In genomic region chr11:67351275-67352005, GRCh38 we compare ENCODE assay signal across 8 cellular contexts. TPM values are rescaled to one million over a fixed set of nuclear protein-coding genes. Genes with fewer than 3 reads are reported as not detected.
DNase-seq lines count a peak whose midpoint lies in the region; ATAC-seq and TF ChIP-seq lines count a peak whose summit lies in the region.

No MANE protein-coding gene starts in this region.

- no peaks in the 10 kb centered on the region for H3K27me3 Mint-ChIP-seq in naive thymus-derived CD8-positive, alpha-beta T cell

- TF ChIP-seq POLR2A in testis (IDR thresholded peaks at IDR 0.05), result no peak

- 51 to 52% methylated on average over 11 of the region's 11 CpGs for WGBS in esophagus, 2 donors
- WGBS in testis, 2 donors, result 50 to 55% methylated on average over 9 to 11 of the region's 11 CpGs

- no peaks in the 10 kb centered on the region for H3K9me3 ChIP-seq in OCI-LY1 (ENCODE audit: low read length)
- no peaks in the 10 kb centered on the region for H3K9me3 ChIP-seq in esophagus (ENCODE audit: control insufficient read depth in 2 of 2, insufficient read depth in 1 of 2, low read depth in 1 of 2, low read length in 1 of 2)
- no peaks in the 10 kb centered on the region for H3K9me3 ChIP-seq in testis

- H4K20me1 ChIP-seq in OCI-LY1 (ENCODE audit: insufficient read depth, low read length), result no peaks in the 10 kb centered on the region

- H3K4me1 ChIP-seq in OCI-LY1 (ENCODE audit: insufficient read depth, low read length, severe bottlenecking) (peaks cover 54% of the 10 kb centered on the region), esophagus (ENCODE audit: control insufficient read depth in 2 of 2, insufficient read depth in 2 of 2, low read length in 1 of 2) (peaks cover under 1 to 29% of the 10 kb centered on the region in 2 donors), testis (peaks cover 39% of the 10 kb centered on the region)

- H3F3A ChIP-seq in OCI-LY1 (ENCODE audit: insufficient read depth, low read length), result no peaks in the 10 kb centered on the region

- H3K79me2 ChIP-seq in OCI-LY1 (ENCODE audit: insufficient read depth, low read length), result no peaks in the 10 kb centered on the region

- intact Hi-C loops in testis (cut with DNase I; ENCODE audit: low total_unique reads), result loop anchor here (5.0 kb wide), 1 partner anchor 36 kb away; no protein-coding TSS in a partner anchor

- H3K27ac ChIP-seq in C4-2B, result 0 out of 2 replicates have a peak overlapping the region, but pooled peaks have one; percentile 16
- H3K27ac ChIP-seq in OCI-LY1 (ENCODE audit: low read depth, low read length, poor library complexity, severe bottlenecking), result peak overlapping the region; percentile 98
- H3K27ac ChIP-seq in esophagus (ENCODE audit: low read depth in 2 of 2, low read length in 1 of 2), result peak overlapping the region; percentile 66 to 87
- H3K27ac ChIP-seq in testis, result peak overlapping the region in 1 of 2 donors; percentile 97

- H3K36me3 ChIP-seq in OCI-LY1 (ENCODE audit: insufficient read depth, low read length) (peaks cover 8% of the 10 kb centered on the region), esophagus (ENCODE audit: control insufficient read depth in 2 of 2, insufficient read depth in 2 of 2, low read length in 1 of 2) (peaks cover 0 to 3% of the 10 kb centered on the region in 2 donors), testis (ENCODE audit: low read depth, missing control alignments) (no peaks in the 10 kb centered on the region)

- H3K4me1 Mint-ChIP-seq in naive thymus-derived CD8-positive, alpha-beta T cell, result peaks cover 23 to 75% (median 62%) of the 10 kb centered on the region in 4 donors

- H2AFZ ChIP-seq in OCI-LY1 (ENCODE audit: low read length), result no peak overlapping the region

- DNase-seq in HK-2 (ENCODE audit: unreplicated experiment) (peak; percentile 59), testis (peak; percentile 62)
- peak; percentile 72 for DNase-seq in activated T-cell treated with anti-CD3 and anti-CD28 coated beads, Interleukin-2, amount 50 U/mL, for 1 hour
- DNase-seq in naive thymus-derived CD8-positive, alpha-beta T cell, result peak; percentile 39 to 76 (median 66)

- no peaks in the 10 kb centered on the region for H3K9me3 Mint-ChIP-seq in naive thymus-derived CD8-positive, alpha-beta T cell

- POLR2A ChIA-PET in naive thymus-derived CD8-positive, alpha-beta T cell (lab: Charles Lee), result interaction anchor here (0.7 to 19.8 kb wide), 20 partner anchors 13 to 154 kb away, joined by 3 to 493 read pairs (median 5); partner anchors contain the start of genes AIP, ANKRD13D, CLCF1 and GRK2

- H3K4me2 ChIP-seq in OCI-LY1 (ENCODE audit: low read length), result peak overlapping the region; percentile 91

- H3K4me3 Mint-ChIP-seq in naive thymus-derived CD8-positive, alpha-beta T cell, result peak overlapping the region; percentile 64 to 100 (median 96)

- ATAC-seq in naive thymus-derived CD8-positive, alpha-beta T cell, result peak in 1 of 2 donors; percentile 8
- no peak for ATAC-seq in HG02840 (IDR thresholded peaks at IDR 0.05; ENCODE audit: low FRiP score, unreplicated experiment)

- H3K36me3 Mint-ChIP-seq in naive thymus-derived CD8-positive, alpha-beta T cell, result no peaks in the 10 kb centered on the region

- H3K4me3 ChIP-seq in OCI-LY1 (ENCODE audit: low read depth, low read length, poor library complexity, severe bottlenecking) (peak overlapping the region; percentile 78), esophagus (ENCODE audit: low read depth in 1 of 2, low read length in 2 of 2) (no peak overlapping the region), testis (no peak overlapping the region)

- H3K9me2 ChIP-seq in OCI-LY1 (ENCODE audit: low read depth, low read length), result no peaks in the 10 kb centered on the region

- H3K27ac Mint-ChIP-seq in naive thymus-derived CD8-positive, alpha-beta T cell, result peak overlapping the region; percentile 92 to 100 (median 96)

- peak overlapping the region; percentile 93; the same call in 1 of the 2 replicates for H3K9ac ChIP-seq in OCI-LY1 (ENCODE audit: low read length)

- no peaks in the 10 kb centered on the region for H3K27me3 ChIP-seq in OCI-LY1 (ENCODE audit: insufficient read depth, low read length)
- no peaks in the 10 kb centered on the region for H3K27me3 ChIP-seq in esophagus (ENCODE audit: control insufficient read depth in 1 of 2, insufficient read depth in 2 of 2, low read length in 2 of 2)
- no peaks in the 10 kb centered on the region for H3K27me3 ChIP-seq in testis

- peak; percentile 97 for TF ChIP-seq CTCF in C4-2B (conservative IDR thresholded peaks at IDR 0.05)
- TF ChIP-seq CTCF in OCI-LY1 (IDR thresholded peaks at IDR 0.05; ENCODE audit: low read length), result peak; percentile 87
- TF ChIP-seq CTCF in testis (IDR thresholded peaks at IDR 0.05), result peak; percentile 83 to 94 (median 90)

RNA-seq across cellular contexts. Expression of gene POLD4, which starts 1.9 kb away (rescaled TPM):
- polyA plus RNA-seq in esophagus (100 to 1,000 TPM; 112 to 114 TPM), testis (ENCODE audit: insufficient read depth, low read depth, low replicate concordance) (54.6 TPM)
- 100 to 1,000 TPM; 102 to 110 TPM for total RNA-seq in naive thymus-derived CD8-positive, alpha-beta T cell
- 100 to 1,000 TPM in 2 of 3 donors, 10 to 100 TPM in 1; 87.7 to 105 (median 102) TPM for polyA plus RNA-seq in naive thymus-derived CD8-positive, alpha-beta T cell
- total RNA-seq in testis, result 10 to 100 TPM; 53.8 to 59.1 TPM

RNA-seq across cellular contexts. Expression of gene CLCF1, which starts 22.0 kb away (rescaled TPM):
- 1 to 10 TPM; 1.4 to 2.2 TPM for polyA plus RNA-seq in esophagus
- 1 to 10 TPM; 1.1 to 1.5 TPM for total RNA-seq in naive thymus-derived CD8-positive, alpha-beta T cell
- under 1 TPM in 1 of 3 donors, not detected in 2; 0.58 TPM for polyA plus RNA-seq in naive thymus-derived CD8-positive, alpha-beta T cell
- total RNA-seq in testis, result 1 to 10 TPM; 3.7 to 6.8 TPM
- polyA plus RNA-seq in testis (ENCODE audit: insufficient read depth, low read depth, low replicate concordance), result 2.7 TPM

RNA-seq across cellular contexts. Expression of gene RAD9A, which starts 40.3 kb away (rescaled TPM):
- polyA plus RNA-seq in esophagus (10 to 100 TPM; 17.5 to 26.2 TPM), testis (ENCODE audit: insufficient read depth, low read depth, low replicate concordance) (25.7 TPM)
- 10 to 100 TPM; 47.3 to 58.1 TPM for total RNA-seq in naive thymus-derived CD8-positive, alpha-beta T cell
- 1 to 10 TPM; 6.5 to 9.4 (median 6.6) TPM for polyA plus RNA-seq in naive thymus-derived CD8-positive, alpha-beta T cell
- total RNA-seq in testis, result 10 to 100 TPM; 35.8 to 46.2 TPM

RNA-seq across cellular contexts. Expression of gene SSH3, which starts 48.1 kb away (rescaled TPM):
- polyA plus RNA-seq in esophagus (10 to 100 TPM; 38.6 to 55.6 TPM), testis (ENCODE audit: insufficient read depth, low read depth, low replicate concordance) (8.6 TPM)
- total RNA-seq in naive thymus-derived CD8-positive, alpha-beta T cell, result 10 to 100 TPM; 18.1 to 25.3 TPM
- polyA plus RNA-seq in naive thymus-derived CD8-positive, alpha-beta T cell, result 1 to 10 TPM; 1.7 to 4.5 (median 3.2) TPM
- 1 to 10 TPM; 6.9 to 9.8 TPM for total RNA-seq in testis

RNA-seq across cellular contexts. Expression of gene PPP1CA, which starts 50.2 kb away (rescaled TPM):
- polyA plus RNA-seq in esophagus, result 100 to 1,000 TPM; 105 to 149 TPM
- 100 to 1,000 TPM; 141 to 146 TPM for total RNA-seq in naive thymus-derived CD8-positive, alpha-beta T cell
- polyA plus RNA-seq in naive thymus-derived CD8-positive, alpha-beta T cell, result 100 to 1,000 TPM; 357 to 518 (median 403) TPM
- 100 to 1,000 TPM; 100 to 129 TPM for total RNA-seq in testis
- polyA plus RNA-seq in testis (ENCODE audit: insufficient read depth, low read depth, low replicate concordance), result 79.7 TPM
